In genomic region chr15:56953790-56954189, GRCh38 we compare ENCODE assay signal across 1 cellular context.
TF ChIP-seq lines count a peak whose summit lies in the region.

No MANE protein-coding gene starts in this region.

TF ChIP-seq in HEK293, 187 proteins besides CTCF, POLR2A, EP300 and RAD21 (continued from another document):
- TF ChIP-seq ZNF704 (tag by site-specific recombination; IDR thresholded peaks at IDR 0.05) (no peak), ZSCAN16 (tag by site-specific recombination; IDR thresholded peaks at IDR 0.05) (no peak)
